ENCODE assay signal across 1 cellular context in genomic region chr5:34034497-34035327, GRCh38.
TF ChIP-seq lines count a peak whose summit lies in the region.

No MANE protein-coding gene starts in this region.

TF ChIP-seq in GM23338, 12 proteins besides CTCF, POLR2A, EP300 and RAD21 (continued from another document):
- TF ChIP-seq REST (IDR thresholded peaks at IDR 0.05; ENCODE audit: unreplicated experiment) (no peak), EZH2 (IDR thresholded peaks at IDR 0.05; ENCODE audit: low read depth, unreplicated experiment) (no peak), JUNB (IDR thresholded peaks at IDR 0.05; ENCODE audit: unreplicated experiment) (no peak), CREB1 (CRISPR knock-in tag; IDR thresholded peaks at IDR 0.05; ENCODE audit: low read depth) (no peak), POLR2AphosphoS5 (IDR thresholded peaks at IDR 0.05; ENCODE audit: low read depth) (no peak), ZNF331 (CRISPR knock-in tag; IDR thresholded peaks at IDR 0.05; ENCODE audit: low read depth) (no peak)
